8 cellular contexts compared by ENCODE assay signal in the genomic region with DNA sequence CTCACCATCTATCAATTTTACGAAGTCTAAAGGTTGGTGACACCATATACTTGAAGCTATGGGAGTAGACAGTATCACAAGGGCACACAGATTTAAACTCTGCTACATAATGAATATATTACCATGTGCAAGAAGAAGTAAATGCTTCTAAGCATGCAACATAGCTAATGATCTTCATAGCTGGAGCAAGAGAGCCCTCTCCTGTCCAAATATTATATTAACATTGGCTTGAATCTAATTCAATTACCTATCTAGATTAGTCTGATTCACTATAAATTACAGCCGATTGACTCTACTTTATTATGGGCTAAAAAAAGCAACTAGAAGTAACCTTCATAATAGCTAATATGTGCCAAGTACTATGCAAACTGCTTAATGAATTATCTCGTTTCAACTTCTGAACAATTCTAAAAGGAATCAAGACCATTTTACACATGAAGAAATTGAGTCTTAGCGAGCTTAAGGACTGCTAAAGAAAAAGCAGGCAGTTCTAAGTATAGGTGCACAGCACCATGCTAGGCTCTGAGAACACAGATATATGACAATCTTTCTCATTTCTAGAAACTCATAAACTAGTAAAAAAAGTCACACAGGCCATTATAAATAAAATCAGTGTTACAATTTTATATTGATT. TPM values are rescaled to one million over a fixed set of nuclear protein-coding genes. Genes with fewer than 3 reads are reported as not detected.
DNase-seq lines count a peak whose midpoint lies in the region; FAIRE-seq and TF ChIP-seq lines count a peak whose summit lies in the region.

No MANE protein-coding gene starts in this region.

- no peak overlapping the region for H3K27ac Mint-ChIP-seq in osteocyte (ENCODE audit: unreplicated experiment)

- H3K27me3 Mint-ChIP-seq in osteocyte (ENCODE audit: unreplicated experiment): no peaks in the 10 kb centered on the region

- TF ChIP-seq POLR2A in H54 (IDR thresholded peaks at IDR 0.05; ENCODE audit: low read depth, low read length) (no peak), GM12892 (IDR thresholded peaks at IDR 0.05; ENCODE audit: low read depth, low read length) (no peak)

- TF ChIP-seq CTCF in osteocyte (IDR thresholded peaks at IDR 0.05): peak; percentile 66

- peaks cover 18% of the 10 kb centered on the region for H3K36me3 Mint-ChIP-seq in osteocyte (ENCODE audit: unreplicated experiment)

- no peaks in the 10 kb centered on the region for H3K9me3 Mint-ChIP-seq in osteocyte (ENCODE audit: unreplicated experiment)

- DNase-seq in ACHN (peak; percentile 64), H54 (ENCODE audit: insufficient read length, low spot score) (no peak), NOMO-1 (lab: John Stamatoyannopoulos, UW; ENCODE audit: unreplicated experiment in 2 of 2) (peak; percentile 11 to 62), dermis microvascular lymphatic vessel endothelial cell (ENCODE audit: low read depth in 2 of 2) (peak; percentile 33 to 57), osteocyte (ENCODE audit: extremely low spot score, unreplicated experiment) (no peak), GM12892 (ENCODE audit: insufficient read length) (no peak)
- no peak for DNase-seq in activated naive CD4-positive, alpha-beta T cell treated with anti-CD3 and anti-CD28 coated beads, Interleukin-2, amount 50 U/mL, for 16 hours
- no peak for DNase-seq in stimulated activated CD4-positive, alpha-beta T cell treated with anti-CD3 and anti-CD28 coated beads, Interleukin-12 subunit alpha, Interleukin-12 subunit beta, amount 100 ng/mL, for 4 hours

- in situ Hi-C loops in ACHN (cut with HindIII; ENCODE audit: low pct_ligation_motif_present, low pct_unique_long_range_greater_than_20kb, low sequenced_read_pairs): no loop called here

- H3K4me3 Mint-ChIP-seq in osteocyte (ENCODE audit: unreplicated experiment): no peak overlapping the region

- peak; percentile 99 for FAIRE-seq in H54 (lab: Jason Lieb, UNC)
- FAIRE-seq in GM12892 (lab: Jason Lieb, UNC): no peak

- H3K4me1 Mint-ChIP-seq in osteocyte (ENCODE audit: unreplicated experiment): no peaks in the 10 kb centered on the region

RNA-seq across cellular contexts. Expression of a gene that starts 21.9 kb away (rescaled TPM):
- total RNA-seq in dermis microvascular lymphatic vessel endothelial cell: 2.4 and 3.7 TPM in 2 replicates
- 13.0 and 15.0 TPM in 2 replicates for total RNA-seq in osteocyte
- polyA plus RNA-seq in GM12892 (2012; ENCODE audit: missing spikeins): 15.6 TPM

Comparison
In these comparisons a context has a peak if more than half of its experiments do, and no peak if none do; other contexts are left out.
1. DNase-seq: peak in ACHN (single experiment), NOMO-1 (2 of 2) and dermis microvascular lymphatic vessel endothelial cell (2 of 2); none in H54 (single experiment), osteocyte (single experiment), activated naive CD4-positive, alpha-beta T cell treated with anti-CD3 and anti-CD28 coated beads, Interleukin-2, amount 50 U/mL, for 16 hours (single experiment), GM12892 (single experiment) and stimulated activated CD4-positive, alpha-beta T cell treated with anti-CD3 and anti-CD28 coated beads, Interleukin-12 subunit alpha, Interleukin-12 subunit beta, amount 100 ng/mL, for 4 hours (single experiment).